25 cellular contexts compared by ENCODE assay signal in the genomic region with DNA sequence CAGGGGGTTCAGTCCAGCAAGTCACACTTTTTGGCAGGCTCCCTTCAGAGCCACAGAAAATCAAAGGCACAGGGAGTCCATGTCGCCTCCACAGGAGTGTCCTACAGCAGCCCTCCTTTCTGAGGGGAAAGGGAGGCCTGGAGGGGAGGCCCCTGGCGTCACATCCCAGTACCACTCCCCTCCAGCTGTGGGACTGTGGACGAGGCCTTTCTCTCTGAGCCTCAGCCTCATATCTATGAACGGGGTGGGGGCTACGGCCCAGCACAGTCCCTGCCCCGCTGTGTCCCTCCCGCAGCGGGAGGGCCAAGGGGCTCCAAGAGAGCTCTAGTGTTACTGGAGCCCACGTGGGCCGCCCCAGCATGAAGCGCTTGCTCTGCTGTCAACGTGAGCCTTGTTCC.
"Had no signal": no experiment of that assay in that cellular context is flagged by ENCODE, and none has a peak within 500 bp of the region (broad histone marks: within the 10 kb centered on the region; RNA-seq: fewer than 3 reads in every experiment).

No MANE protein-coding gene starts in this region.

- H3K79me2 ChIP-seq: parathyroid adenoma had no signal

- H3K9ac ChIP-seq: parathyroid adenoma had no signal

- H3K9me3 ChIP-seq: esophagus squamous epithelium, neutrophil, prostate gland, right atrium auricular region, thoracic aorta, tibial nerve, upper lobe of left lung had no signal

- H3K36me3 ChIP-seq: neutrophil had no signal

- H3K9me3 Mint-ChIP-seq: central memory CD8-positive, alpha-beta T cell; effector memory CD8-positive, alpha-beta T cell; memory B cell; natural killer cell; stimulated activated naive B cell treated with anti-CD40 and anti-IgM and Interleukin-4, amounts not matched to agents 10 μg/mL and 1 μg/mL and 100 μg/mL, for 72 hours; stimulated activated naive CD8-positive, alpha-beta T cell treated with anti-CD3 and anti-CD28 coated beads, Interleukin-15, Interleukin-2, amounts not matched to agents 100 ng/mL and 50 ng/mL, for 24 hours had no signal

- H3K27ac Mint-ChIP-seq: effector memory CD8-positive, alpha-beta T cell; memory B cell; natural killer cell; stimulated activated naive B cell treated with anti-CD40 and anti-IgM and Interleukin-4, amounts not matched to agents 10 μg/mL and 1 μg/mL and 100 μg/mL, for 72 hours; stimulated activated naive CD8-positive, alpha-beta T cell treated with anti-CD3 and anti-CD28 coated beads, Interleukin-15, Interleukin-2, amounts not matched to agents 100 ng/mL and 50 ng/mL, for 24 hours had no signal

- H3K4me1 ChIP-seq: parathyroid adenoma, prostate gland, right atrium auricular region, tibial nerve, upper lobe of left lung had no signal

- H3K27ac ChIP-seq: coronary artery, esophagus squamous epithelium, neutrophil, parathyroid adenoma, prostate gland, right atrium auricular region, skin epidermis, thoracic aorta, tibial nerve, upper lobe of left lung had no signal

- H2AFZ ChIP-seq: parathyroid adenoma had no signal

- FAIRE-seq: endometrium, keratinocyte, urothelium cell line had no signal

- ATAC-seq: effector memory CD8-positive, alpha-beta T cell; left lobe of liver; natural killer cell; stimulated activated naive B cell treated with anti-CD40 and anti-IgM and Interleukin-4, amounts not matched to agents 10 μg/mL and 1 μg/mL and 100 μg/mL, for 72 hours had no signal

- H3K4me3 ChIP-seq: coronary artery, esophagus squamous epithelium, prostate gland, right atrium auricular region, skin epidermis, thoracic aorta, tibial nerve, upper lobe of left lung had no signal

- H3K4me3 Mint-ChIP-seq: central memory CD8-positive, alpha-beta T cell; effector memory CD8-positive, alpha-beta T cell; memory B cell; natural killer cell; stimulated activated naive B cell treated with anti-CD40 and anti-IgM and Interleukin-4, amounts not matched to agents 10 μg/mL and 1 μg/mL and 100 μg/mL, for 72 hours; stimulated activated naive CD8-positive, alpha-beta T cell treated with anti-CD3 and anti-CD28 coated beads, Interleukin-15, Interleukin-2, amounts not matched to agents 100 ng/mL and 50 ng/mL, for 24 hours had no signal

- H3K27me3 ChIP-seq: esophagus squamous epithelium, neutrophil, right atrium auricular region, tibial nerve, upper lobe of left lung had no signal

- DNase-seq: effector memory CD8-positive, alpha-beta T cell; erythroblast; esophagus squamous epithelium; foreskin melanocyte; hypothalamus; natural killer cell; stimulated activated CD4-positive, alpha-beta T cell treated with anti-CD3 and anti-CD28 coated beads, Interleukin-15, amount 100 ng/mL, for 24 hours; stimulated activated CD4-positive, alpha-beta T cell treated with anti-CD3 and anti-CD28 coated beads, Interleukin-2, amount 100 ng/mL, for 48 hours; stimulated activated naive B cell treated with anti-CD40 and anti-IgM and Interleukin-4, amounts not matched to agents 10 μg/mL and 1 μg/mL and 100 μg/mL, for 72 hours had no signal

- H3K27me3 Mint-ChIP-seq: central memory CD8-positive, alpha-beta T cell; effector memory CD8-positive, alpha-beta T cell; memory B cell; stimulated activated naive B cell treated with anti-CD40 and anti-IgM and Interleukin-4, amounts not matched to agents 10 μg/mL and 1 μg/mL and 100 μg/mL, for 72 hours; stimulated activated naive CD8-positive, alpha-beta T cell treated with anti-CD3 and anti-CD28 coated beads, Interleukin-15, Interleukin-2, amounts not matched to agents 100 ng/mL and 50 ng/mL, for 24 hours had no signal

- H3K36me3 Mint-ChIP-seq: natural killer cell had no signal

- H3K4me1 Mint-ChIP-seq: memory B cell; stimulated activated naive B cell treated with anti-CD40 and anti-IgM and Interleukin-4, amounts not matched to agents 10 μg/mL and 1 μg/mL and 100 μg/mL, for 72 hours had no signal
